ENCODE assay signal across 8 cellular contexts in the genomic region with DNA sequence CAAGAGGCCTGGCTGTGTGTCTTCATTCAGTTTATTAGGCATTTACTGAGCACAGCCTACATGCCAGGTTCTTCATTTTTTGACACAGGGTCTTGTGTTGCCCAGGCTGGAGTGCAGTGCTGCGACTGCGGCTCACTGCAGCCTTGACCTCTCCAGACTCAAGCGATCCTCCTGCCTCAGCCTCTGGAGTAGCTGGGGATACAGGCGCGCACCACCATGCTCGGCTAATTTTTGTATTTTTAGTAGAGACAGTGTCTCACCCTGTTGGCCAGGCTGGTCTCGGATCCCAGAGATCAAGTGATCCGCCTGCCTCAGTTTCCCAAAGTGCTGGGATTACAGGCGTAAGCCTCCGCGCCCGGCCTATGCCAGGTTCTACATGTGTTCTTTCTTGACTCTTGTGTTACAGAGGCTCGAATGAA. TPM values are rescaled to one million over a fixed set of nuclear protein-coding genes. Genes with fewer than 3 reads are reported as not detected.
A peak's percentile ranks its signal among the peaks of the same experiment; 100 is the strongest.
DNase-seq lines count a peak whose midpoint lies in the region; ATAC-seq and TF ChIP-seq lines count a peak whose summit lies in the region.

No MANE protein-coding gene starts in this region.

- no peak for ATAC-seq in stimulated activated naive CD8-positive, alpha-beta T cell treated with anti-CD3 and anti-CD28 coated beads, Interleukin-15, Interleukin-2, amounts not matched to agents 100 U/mL and 50 U/mL, for 24 hours
- ATAC-seq in GM18517 (IDR thresholded peaks at IDR 0.05; ENCODE audit: unreplicated experiment) (no peak), left lobe of liver (no peak)

- peaks cover 34% of the 10 kb centered on the region for H3K4me1 Mint-ChIP-seq in stimulated activated naive CD8-positive, alpha-beta T cell treated with anti-CD3 and anti-CD28 coated beads, Interleukin-15, Interleukin-2, amounts not matched to agents 100 ng/mL and 50 ng/mL, for 24 hours (ENCODE audit: low read depth)
- peaks cover 29% of the 10 kb centered on the region for H3K4me1 Mint-ChIP-seq in chondrocyte (ENCODE audit: low read depth)

- H3K36me3 Mint-ChIP-seq in stimulated activated naive CD8-positive, alpha-beta T cell treated with anti-CD3 and anti-CD28 coated beads, Interleukin-15, Interleukin-2, amounts not matched to agents 100 ng/mL and 50 ng/mL, for 24 hours (ENCODE audit: low read depth) = no peaks in the 10 kb centered on the region
- no peaks in the 10 kb centered on the region for H3K36me3 Mint-ChIP-seq in chondrocyte (ENCODE audit: low read depth)

- peak overlapping the region; percentile 82 for H3K27ac ChIP-seq in muscle layer of colon (ENCODE audit: low read depth, low read length)

- H3K27ac Mint-ChIP-seq in stimulated activated naive CD8-positive, alpha-beta T cell treated with anti-CD3 and anti-CD28 coated beads, Interleukin-15, Interleukin-2, amounts not matched to agents 100 ng/mL and 50 ng/mL, for 24 hours = peak overlapping the region; percentile 79
- peak overlapping the region; percentile 81 for H3K27ac Mint-ChIP-seq in chondrocyte (ENCODE audit: unreplicated experiment)

- no peaks in the 10 kb centered on the region for H3K36me3 ChIP-seq in muscle layer of colon (ENCODE audit: insufficient read depth, low read length)

- peaks cover 28% of the 10 kb centered on the region for H3K4me1 ChIP-seq in muscle layer of colon (ENCODE audit: insufficient read depth, low read length)

- TF ChIP-seq CTCF in chondrocyte (IDR thresholded peaks at IDR 0.05) = no peak

- peaks cover 14% of the 10 kb centered on the region for H3K27me3 Mint-ChIP-seq in stimulated activated naive CD8-positive, alpha-beta T cell treated with anti-CD3 and anti-CD28 coated beads, Interleukin-15, Interleukin-2, amounts not matched to agents 100 ng/mL and 50 ng/mL, for 24 hours
- peaks cover 15% of the 10 kb centered on the region for H3K27me3 Mint-ChIP-seq in chondrocyte (ENCODE audit: low read depth)

- H3K9me3 Mint-ChIP-seq in stimulated activated naive CD8-positive, alpha-beta T cell treated with anti-CD3 and anti-CD28 coated beads, Interleukin-15, Interleukin-2, amounts not matched to agents 100 ng/mL and 50 ng/mL, for 24 hours = no peaks in the 10 kb centered on the region
- H3K9me3 Mint-ChIP-seq in chondrocyte (ENCODE audit: low read depth) = no peaks in the 10 kb centered on the region

- DNase-seq in stimulated activated naive CD8-positive, alpha-beta T cell treated with anti-CD3 and anti-CD28 coated beads, Interleukin-15, Interleukin-2, amounts not matched to agents 100 U/mL and 50 U/mL, for 24 hours = no peak
- no peak for DNase-seq in chondrocyte (ENCODE audit: low spot score)
- DNase-seq in HT-29 (ENCODE audit: low spot score) = no peak
- DNase-seq in activated naive CD4-positive, alpha-beta T cell (lab: John Stamatoyannopoulos, UW) = no peak
- no peak for DNase-seq in left lobe of liver (ENCODE audit: low spot score)

- peak overlapping the region; percentile 74 to 94 for H3K4me3 ChIP-seq in muscle layer of colon (ENCODE audit: low read depth in 1 of 2, low read length in 2 of 2)

- peak overlapping the region; percentile 92 for H3K4me3 Mint-ChIP-seq in stimulated activated naive CD8-positive, alpha-beta T cell treated with anti-CD3 and anti-CD28 coated beads, Interleukin-15, Interleukin-2, amounts not matched to agents 100 ng/mL and 50 ng/mL, for 24 hours
- peak overlapping the region; percentile 92 for H3K4me3 Mint-ChIP-seq in chondrocyte (ENCODE audit: unreplicated experiment)

- no peaks in the 10 kb centered on the region for H3K27me3 ChIP-seq in muscle layer of colon (ENCODE audit: control insufficient read depth in 1 of 2, insufficient read depth in 2 of 2, low read length in 2 of 2)

- no peaks in the 10 kb centered on the region for H3K9me3 ChIP-seq in muscle layer of colon (ENCODE audit: low read length)

- peak overlapping the region; percentile 45 for H3K9ac ChIP-seq in muscle layer of colon (ENCODE audit: low read length)

RNA-seq across cellular contexts. Expression of a gene that starts 0.6 kb away (rescaled TPM):
- total RNA-seq in chondrocyte (52.0 to 55.1 TPM (median 52.8 TPM) in 3 replicates), left lobe of liver (45.9 TPM)
- 3.3 and 5.9 TPM in 2 replicates for total RNA-seq in HT-29 (2014; rRNA removed; shearing (Covaris generic))
